3 cellular contexts compared by ENCODE assay signal in the genomic region with DNA sequence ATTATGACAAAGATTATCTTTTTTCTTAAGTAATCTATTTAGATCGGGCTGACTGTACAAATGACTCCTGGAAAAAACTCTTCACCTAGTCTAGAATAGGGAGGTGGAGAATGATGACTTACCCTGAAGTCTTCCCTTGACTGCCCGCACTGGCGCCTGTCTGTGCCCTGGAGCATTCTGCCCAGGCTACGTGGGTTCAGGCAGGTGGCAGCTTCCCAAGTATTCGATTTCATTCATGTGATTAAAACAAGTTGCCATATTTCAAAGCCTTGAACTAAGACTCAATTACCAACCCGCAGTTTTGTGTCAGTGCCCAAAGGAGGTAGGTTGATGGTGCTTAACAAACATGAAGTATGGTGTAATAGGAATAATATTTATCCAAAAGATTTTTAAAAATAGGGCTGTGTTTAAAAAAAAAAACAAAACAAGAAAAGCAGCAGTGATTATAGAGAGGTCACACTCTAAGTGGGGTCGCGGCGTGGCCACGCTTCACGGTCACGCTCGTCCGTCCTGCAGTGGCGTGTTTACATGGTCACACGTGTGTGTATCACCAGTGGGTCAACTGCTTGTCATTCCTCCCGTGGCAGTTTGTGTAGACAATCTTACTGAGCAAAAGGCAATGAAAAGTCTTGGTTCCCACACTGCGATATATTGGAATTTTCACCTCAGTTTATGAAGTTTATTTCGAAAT.
TF ChIP-seq lines count a peak whose summit lies in the region.

No MANE protein-coding gene starts in this region.

TF ChIP-seq in liver, 16 proteins besides CTCF, POLR2A, EP300 and RAD21:
- TF ChIP-seq HNF4G (IDR thresholded peaks at IDR 0.05) (peak; percentile 13), SP1 (IDR thresholded peaks at IDR 0.05) (peak; percentile 16), FOXA1 (IDR thresholded peaks at IDR 0.05) (no peak), FOXA2 (IDR thresholded peaks at IDR 0.05) (peak; percentile 27), RXRA (IDR thresholded peaks at IDR 0.05) (peak in 1 of 2 donors; percentile 28), JUND (IDR thresholded peaks at IDR 0.05) (peak in 1 of 2 donors; percentile 27)

TF ChIP-seq in HepG2, 621 proteins besides CTCF, POLR2A, EP300 and RAD21:
- TF ChIP-seq ZNF207 (IDR thresholded peaks at IDR 0.05; ENCODE audit: borderline replicate concordance) (no peak), ZNF720 (CRISPR knock-in tag; IDR thresholded peaks at IDR 0.05) (no peak), ZFP36L1 (CRISPR knock-in tag; IDR thresholded peaks at IDR 0.05) (no peak), REL (CRISPR knock-in tag; conservative IDR thresholded peaks at IDR 0.05) (no peak), ZMYM3 (CRISPR knock-in tag; IDR thresholded peaks at IDR 0.05) (no peak), GZF1 (CRISPR knock-in tag; IDR thresholded peaks at IDR 0.05) (no peak), DPF2 (CRISPR knock-in tag; IDR thresholded peaks at IDR 0.05; ENCODE audit: borderline replicate concordance, low read depth) (no peak), ZNF7 (CRISPR knock-in tag; IDR thresholded peaks at IDR 0.05) (no peak), ATF1 (CRISPR knock-in tag; IDR thresholded peaks at IDR 0.05) (no peak), CREB1 (IDR thresholded peaks at IDR 0.05) (no peak), CREB1 (CRISPR knock-in tag; IDR thresholded peaks at IDR 0.05) (no peak), ELF4 (CRISPR knock-in tag; IDR thresholded peaks at IDR 0.05; ENCODE audit: borderline replicate concordance) (no peak)
- TF ChIP-seq, protein P1, sequence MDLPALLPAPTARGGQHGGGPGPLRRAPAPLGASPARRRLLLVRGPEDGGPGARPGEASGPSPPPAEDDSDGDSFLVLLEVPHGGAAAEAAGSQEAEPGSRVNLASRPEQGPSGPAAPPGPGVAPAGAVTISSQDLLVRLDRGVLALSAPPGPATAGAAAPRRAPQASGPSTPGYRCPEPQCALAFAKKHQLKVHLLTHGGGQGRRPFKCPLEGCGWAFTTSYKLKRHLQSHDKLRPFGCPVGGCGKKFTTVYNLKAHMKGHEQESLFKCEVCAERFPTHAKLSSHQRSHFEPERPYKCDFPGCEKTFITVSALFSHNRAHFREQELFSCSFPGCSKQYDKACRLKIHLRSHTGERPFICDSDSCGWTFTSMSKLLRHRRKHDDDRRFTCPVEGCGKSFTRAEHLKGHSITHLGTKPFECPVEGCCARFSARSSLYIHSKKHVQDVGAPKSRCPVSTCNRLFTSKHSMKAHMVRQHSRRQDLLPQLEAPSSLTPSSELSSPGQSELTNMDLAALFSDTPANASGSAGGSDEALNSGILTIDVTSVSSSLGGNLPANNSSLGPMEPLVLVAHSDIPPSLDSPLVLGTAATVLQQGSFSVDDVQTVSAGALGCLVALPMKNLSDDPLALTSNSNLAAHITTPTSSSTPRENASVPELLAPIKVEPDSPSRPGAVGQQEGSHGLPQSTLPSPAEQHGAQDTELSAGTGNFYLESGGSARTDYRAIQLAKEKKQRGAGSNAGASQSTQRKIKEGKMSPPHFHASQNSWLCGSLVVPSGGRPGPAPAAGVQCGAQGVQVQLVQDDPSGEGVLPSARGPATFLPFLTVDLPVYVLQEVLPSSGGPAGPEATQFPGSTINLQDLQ (CRISPR knock-in tag; IDR thresholded peaks at IDR 0.05): no peak
- TF ChIP-seq, protein P2, sequence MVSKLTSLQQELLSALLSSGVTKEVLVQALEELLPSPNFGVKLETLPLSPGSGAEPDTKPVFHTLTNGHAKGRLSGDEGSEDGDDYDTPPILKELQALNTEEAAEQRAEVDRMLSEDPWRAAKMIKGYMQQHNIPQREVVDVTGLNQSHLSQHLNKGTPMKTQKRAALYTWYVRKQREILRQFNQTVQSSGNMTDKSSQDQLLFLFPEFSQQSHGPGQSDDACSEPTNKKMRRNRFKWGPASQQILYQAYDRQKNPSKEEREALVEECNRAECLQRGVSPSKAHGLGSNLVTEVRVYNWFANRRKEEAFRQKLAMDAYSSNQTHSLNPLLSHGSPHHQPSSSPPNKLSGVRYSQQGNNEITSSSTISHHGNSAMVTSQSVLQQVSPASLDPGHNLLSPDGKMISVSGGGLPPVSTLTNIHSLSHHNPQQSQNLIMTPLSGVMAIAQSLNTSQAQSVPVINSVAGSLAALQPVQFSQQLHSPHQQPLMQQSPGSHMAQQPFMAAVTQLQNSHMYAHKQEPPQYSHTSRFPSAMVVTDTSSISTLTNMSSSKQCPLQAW (CRISPR knock-in tag; IDR thresholded peaks at IDR 0.05): no peak

TF ChIP-seq in GM12878, 131 proteins besides CTCF, POLR2A, EP300 and RAD21:
- TF ChIP-seq NFYA (IDR thresholded peaks at IDR 0.05; ENCODE audit: borderline replicate concordance, low read depth, low read length) (no peak), SRF (IDR thresholded peaks at IDR 0.05; ENCODE audit: low read depth in 2 of 2, low read length in 2 of 2) (no peak)
- TF ChIP-seq, protein P3, sequence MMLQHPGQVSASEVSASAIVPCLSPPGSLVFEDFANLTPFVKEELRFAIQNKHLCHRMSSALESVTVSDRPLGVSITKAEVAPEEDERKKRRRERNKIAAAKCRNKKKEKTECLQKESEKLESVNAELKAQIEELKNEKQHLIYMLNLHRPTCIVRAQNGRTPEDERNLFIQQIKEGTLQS (IDR thresholded peaks at IDR 0.05; ENCODE audit: borderline replicate concordance, extremely low read depth, low read depth, low read length): no peak
